In genomic region chrX:134688181-134688580, GRCh38 we compare ENCODE assay signal across 19 cellular contexts. TPM values are rescaled to one million over a fixed set of nuclear protein-coding genes. Genes with fewer than 3 reads are reported as not detected.
DNase-seq lines count a peak whose midpoint lies in the region; ATAC-seq, FAIRE-seq and TF ChIP-seq lines count a peak whose summit lies in the region.
"Had no signal": no experiment of that assay in that cellular context is flagged by ENCODE, and none has a peak within 500 bp of the region (broad histone marks: within the 10 kb centered on the region; RNA-seq: fewer than 3 reads in every experiment).

No MANE protein-coding gene starts in this region.

- peak overlapping the region; percentile 0 for H3K27ac ChIP-seq in osteoblast (ENCODE audit: low read depth, low read length)
- H3K27ac ChIP-seq: HL-60, SJCRH30 had no signal

- no peak overlapping the region for H3K4me2 ChIP-seq in osteoblast (ENCODE audit: insufficient read depth, low read length)

- H3K4me3 ChIP-seq in epithelial cell of esophagus (ENCODE audit: low read length) (no peak overlapping the region), osteoblast (ENCODE audit: insufficient read depth, low read length) (no peak overlapping the region)
- H3K4me3 ChIP-seq: SJCRH30 had no signal

- no peaks in the 10 kb centered on the region for H3K27me3 ChIP-seq in osteoblast (ENCODE audit: insufficient read depth, low read length)
- H3K27me3 ChIP-seq: BE2C, SJCRH30 had no signal

- peaks cover 40% of the 10 kb centered on the region for H3K4me1 ChIP-seq in osteoblast (ENCODE audit: insufficient read depth, low read length)
- H3K4me1 ChIP-seq: BE2C had no signal

- peak; percentile 63 for FAIRE-seq in GM12892 (lab: Jason Lieb, UNC)

- no peaks in the 10 kb centered on the region for H3K79me2 ChIP-seq in osteoblast (ENCODE audit: insufficient read depth, low read length)

- no peak for TF ChIP-seq POLR2A in GM12892 (IDR thresholded peaks at IDR 0.05; ENCODE audit: low read depth, low read length)

- H3K36me3 ChIP-seq in osteoblast (ENCODE audit: insufficient read depth, low read length), result no peaks in the 10 kb centered on the region
- H3K36me3 ChIP-seq: BE2C, SJCRH30 had no signal

- DNase-seq in GM12892 (ENCODE audit: insufficient read length) (no peak), NCI-H69 (lab: John Stamatoyannopoulos, UW) (peak; percentile 18), epithelial cell of esophagus (ENCODE audit: low read depth) (peak; percentile 49), osteoblast (ENCODE audit: insufficient read length, low spot score, missing footprints) (no peak), C1 segment of cervical spinal cord (lab: John Stamatoyannopoulos, UW) (no peak), cardiac septum (ENCODE audit: low spot score) (no peak), HT-29 (ENCODE audit: low spot score) (no peak)
- DNase-seq: BE2C; CD8-positive, alpha-beta T cell; MM.1S; NCI-H1105 treated with DMSO at 0.1 percent for 48 hours; NCI-H187; NCI-H2171 treated with DMSO at 0.1 percent for 48 hours; NCI-H82; RPMI8226; SJCRH30 had no signal

- H4K20me1 ChIP-seq in osteoblast (ENCODE audit: insufficient read depth, low read length), result no peaks in the 10 kb centered on the region

- no peak for ATAC-seq in GM21825 (IDR thresholded peaks at IDR 0.05; ENCODE audit: unreplicated experiment)
- ATAC-seq: CD8-positive, alpha-beta T cell had no signal

- TF ChIP-seq CTCF in epithelial cell of esophagus (IDR thresholded peaks at IDR 0.05; ENCODE audit: insufficient read depth, low read depth, low read length, missing control alignments), result no peak
- no peak for TF ChIP-seq CTCF in osteoblast (IDR thresholded peaks at IDR 0.05; ENCODE audit: extremely low read depth, low read depth, low read length)

- no peaks in the 10 kb centered on the region for H3K9me3 ChIP-seq in osteoblast (ENCODE audit: low read depth, low read length)
- H3K9me3 ChIP-seq: BE2C, SJCRH30 had no signal

- H2AFZ ChIP-seq in osteoblast (ENCODE audit: low read length), result no peak overlapping the region

- intact Hi-C loops in cardiac septum (cut with DNase I), result no loop called here

RNA-seq across cellular contexts. Expression of gene PLAC1, which starts 29.9 kb away (rescaled TPM):
- polyA plus RNA-seq in GM12892 (2012; ENCODE audit: missing spikeins), result not detected
- total RNA-seq in osteoblast (not detected in 2 replicates), cardiac septum (not detected)
- total RNA-seq in HT-29 (2014; rRNA removed; shearing (Covaris generic)), result not detected in 2 replicates
- total RNA-seq: CD8-positive, alpha-beta T cell; Daoy had no signal

Comparison
In these comparisons a context has a peak if more than half of its experiments do, and no peak if none do; other contexts are left out.
1. DNase-seq: peak in NCI-H69 (single experiment) and epithelial cell of esophagus (single experiment); none in GM12892 (single experiment), osteoblast (single experiment), C1 segment of cervical spinal cord (0 of 14), cardiac septum (single experiment) and HT-29 (single experiment).